ENCODE assay signal across 8 cellular contexts in the genomic region with DNA sequence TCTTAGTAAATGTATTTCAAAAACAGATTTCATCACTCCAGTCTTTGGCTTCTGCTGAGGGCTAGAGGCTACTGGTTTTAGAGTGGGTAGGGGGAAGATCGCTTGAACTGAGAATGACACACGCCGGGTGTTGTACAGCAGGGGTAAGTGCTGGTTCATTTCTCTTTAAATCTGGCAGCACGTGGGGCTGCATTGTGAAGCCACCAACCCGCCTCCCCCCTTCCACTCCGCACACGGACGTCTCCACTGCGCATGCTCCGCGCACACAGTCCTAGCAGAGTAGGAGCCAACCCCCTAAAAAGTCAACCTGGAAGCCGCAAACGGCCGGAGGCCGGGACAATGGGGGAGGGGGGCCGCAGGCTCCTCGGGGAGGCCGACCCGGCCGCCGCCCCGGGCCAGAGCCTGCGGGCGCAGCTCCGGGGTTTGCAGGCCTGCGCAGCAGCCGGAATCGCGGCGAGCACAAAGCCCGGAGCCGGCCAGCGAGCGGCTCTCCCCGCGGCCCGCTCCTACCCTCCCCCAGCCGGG. TPM values are rescaled to one million over a fixed set of nuclear protein-coding genes. Genes with fewer than 3 reads are reported as not detected.
A peak's percentile ranks its signal among the peaks of the same experiment; 100 is the strongest.
DNase-seq lines count a peak whose midpoint lies in the region; ATAC-seq, FAIRE-seq and TF ChIP-seq lines count a peak whose summit lies in the region.

No MANE protein-coding gene starts in this region.

- intact Hi-C loops in left colon (cut with DNase I, micrococcal nuclease) = loop anchor here in 1 of 2 donors (5.0 kb wide), 1 partner anchor 148 kb away; no protein-coding TSS in a partner anchor

- ATAC-seq in HG03460 (IDR thresholded peaks at IDR 0.05; ENCODE audit: unreplicated experiment) (peak; percentile 42), left colon (peak; percentile 65)

- peak overlapping the region; percentile 91 to 97 for H3K27ac ChIP-seq in coronary artery

- H3K9me3 Mint-ChIP-seq in activated CD4-positive, alpha-beta T cell treated with anti-CD3 and anti-CD28 coated beads, Interleukin-2, amount 10 ng/mL, durations not matched to agents 7 days and 5 days = no peaks in the 10 kb centered on the region

- no peak for TF ChIP-seq CTCF in coronary artery (IDR thresholded peaks at IDR 0.05)

- H3K27ac Mint-ChIP-seq in activated CD4-positive, alpha-beta T cell treated with anti-CD3 and anti-CD28 coated beads, Interleukin-2, amount 10 ng/mL, durations not matched to agents 7 days and 5 days = peak overlapping the region; percentile 97

- peak; percentile 95 for FAIRE-seq in GM19239 (lab: Jason Lieb, UNC)

- no peaks in the 10 kb centered on the region for H3K27me3 Mint-ChIP-seq in activated CD4-positive, alpha-beta T cell treated with anti-CD3 and anti-CD28 coated beads, Interleukin-2, amount 10 ng/mL, durations not matched to agents 7 days and 5 days

- CTCF ChIA-PET in activated CD4-positive, alpha-beta T cell treated with anti-CD3 and anti-CD28 coated beads, Interleukin-2, amount 10 ng/mL, durations not matched to agents 7 days and 5 days (lab: Charles Lee) = interaction anchor here (1.4 kb wide), 1 partner anchor 14 kb away, joined by 3 read pairs; no protein-coding TSS in a partner anchor

- peaks cover 15% of the 10 kb centered on the region for H3K36me3 Mint-ChIP-seq in activated CD4-positive, alpha-beta T cell treated with anti-CD3 and anti-CD28 coated beads, Interleukin-2, amount 10 ng/mL, durations not matched to agents 7 days and 5 days (ENCODE audit: low read depth)

- peaks cover 33% of the 10 kb centered on the region for H3K4me1 Mint-ChIP-seq in activated CD4-positive, alpha-beta T cell treated with anti-CD3 and anti-CD28 coated beads, Interleukin-2, amount 10 ng/mL, durations not matched to agents 7 days and 5 days

- DNase-seq in Ammon's horn (ENCODE audit: low spot score) (peak; percentile 97), GM19239 (ENCODE audit: insufficient read length, low spot score) (peak; percentile 73), NCI-H526 (lab: John Stamatoyannopoulos, UW) (peak; percentile 82 to 89), coronary artery (ENCODE audit: low spot score) (peak; percentile 90), left colon (peak; percentile 91 to 93)
- peak; percentile 92 for DNase-seq in activated CD4-positive, alpha-beta T cell treated with anti-CD3 and anti-CD28 coated beads, Interleukin-2, amount 10 ng/mL, durations not matched to agents 7 days and 5 days
- DNase-seq in stimulated activated CD4-positive, alpha-beta T cell treated with anti-CD3 and anti-CD28 coated beads, Interleukin-1b, Interleukin-23, amount 100 ng/mL, for 24 hours (ENCODE audit: low read depth in 4 of 4, low spot score in 1 of 4) = peak; percentile 61 to 84 (median 76)

- peak overlapping the region; percentile 96 for H3K4me3 ChIP-seq in coronary artery

- peak overlapping the region; percentile 97 for H3K4me3 Mint-ChIP-seq in activated CD4-positive, alpha-beta T cell treated with anti-CD3 and anti-CD28 coated beads, Interleukin-2, amount 10 ng/mL, durations not matched to agents 7 days and 5 days

- POLR2A ChIA-PET in activated CD4-positive, alpha-beta T cell treated with anti-CD3 and anti-CD28 coated beads, Interleukin-2, amount 10 ng/mL, durations not matched to agents 7 days and 5 days (lab: Charles Lee) = no interaction called here

RNA-seq across cellular contexts. Expression of a gene that starts 1.3 kb away (rescaled TPM):
- total RNA-seq in activated CD4-positive, alpha-beta T cell treated with anti-CD3 and anti-CD28 coated beads, Interleukin-2, amount 10 ng/mL, durations not matched to agents 7 days and 5 days = 10 to 100 TPM; 51.6 to 56.7 TPM
- 10 to 100 TPM; 59.5 to 71.5 TPM for total RNA-seq in left colon

Comparison
In these comparisons a context has a peak if more than half of its experiments do, and no peak if none do; other contexts are left out.
1. Peak in every context shown above with its lines: DNase-seq, ATAC-seq, H3K4me3 ChIP-seq and H3K27ac ChIP-seq.